12 cellular contexts compared by ENCODE assay signal in genomic region chr14:102187583-102188001, GRCh38. TPM values are rescaled to one million over a fixed set of nuclear protein-coding genes. Genes with fewer than 3 reads are reported as not detected.
A peak's percentile ranks its signal among the peaks of the same experiment; 100 is the strongest.
DNase-seq lines count a peak whose midpoint lies in the region; ATAC-seq and TF ChIP-seq lines count a peak whose summit lies in the region.
"Had no signal": no experiment of that assay in that cellular context is flagged by ENCODE, and none has a peak within 500 bp of the region (broad histone marks: within the 10 kb centered on the region; RNA-seq: fewer than 3 reads in every experiment).

No MANE protein-coding gene starts in this region.

- H3K4me3 ChIP-seq in CD4-positive, alpha-beta memory T cell (ENCODE audit: low read length in 2 of 2): no peak overlapping the region
- H3K4me3 ChIP-seq in SJSA1 (no peak overlapping the region), fibroblast of mammary gland (ENCODE audit: control insufficient read depth, low read depth, low read length) (no peak overlapping the region)

- no peaks in the 10 kb centered on the region for H3K9me3 Mint-ChIP-seq in CD4-positive, alpha-beta memory T cell
- H3K9me3 Mint-ChIP-seq: activated naive CD8-positive, alpha-beta T cell treated with anti-CD3 and anti-CD28 coated beads for 36 hours; IgD-negative memory B cell; naive B cell had no signal

- H3K9me3 ChIP-seq in CD4-positive, alpha-beta memory T cell (ENCODE audit: control insufficient read depth in 1 of 2, low read length in 2 of 2): no peaks in the 10 kb centered on the region
- no peaks in the 10 kb centered on the region for H3K9me3 ChIP-seq in SJSA1 (replicated peaks)

- no peak for DNase-seq in CD4-positive, alpha-beta memory T cell
- DNase-seq in SJSA1 (ENCODE audit: low read depth in 1 of 2, low spot score in 2 of 2) (no peak), fibroblast of mammary gland (ENCODE audit: low read depth) (peak; percentile 14), sciatic nerve (ENCODE audit: low spot score) (no peak), SIG-M5 (lab: John Stamatoyannopoulos, UW) (no peak), COR-L47 (lab: John Stamatoyannopoulos, UW) (no peak), NCI-H2196 treated with DMSO at 0.1 percent for 48 hours (lab: John Stamatoyannopoulos, UW; ENCODE audit: unreplicated experiment) (no peak)
- DNase-seq in activated CD4-positive, alpha-beta T cell treated with anti-CD3 and anti-CD28 coated beads for 4 hours: no peak
- DNase-seq: activated naive CD8-positive, alpha-beta T cell treated with anti-CD3 and anti-CD28 coated beads for 36 hours; naive B cell; NCI-H774 had no signal

- no peaks in the 10 kb centered on the region for H3K27me3 ChIP-seq in CD4-positive, alpha-beta memory T cell (ENCODE audit: insufficient read depth, low read length)
- no peaks in the 10 kb centered on the region for H3K27me3 ChIP-seq in SJSA1 (replicated peaks)

- H3K36me3 Mint-ChIP-seq in CD4-positive, alpha-beta memory T cell: peaks cover 0 to 2% of the 10 kb centered on the region in 2 donors
- H3K36me3 Mint-ChIP-seq: IgD-negative memory B cell, naive B cell had no signal

- H3K4me1 ChIP-seq in CD4-positive, alpha-beta memory T cell (ENCODE audit: insufficient read depth, low read length): peaks cover 30% of the 10 kb centered on the region
- peaks cover 17% of the 10 kb centered on the region for H3K4me1 ChIP-seq in SJSA1 (replicated peaks)

- CTCF ChIA-PET in CD4-positive, alpha-beta memory T cell (lab: Charles Lee; ENCODE audit: partially characterized antibody): no interaction called here

- no peak overlapping the region for H3K27ac ChIP-seq in CD4-positive, alpha-beta memory T cell (ENCODE audit: low read depth, low read length)
- peak overlapping the region; percentile 25; the same call in 1 of the 2 replicates for H3K27ac ChIP-seq in SJSA1

- H3K4me1 Mint-ChIP-seq in CD4-positive, alpha-beta memory T cell: peaks cover 33 to 68% (median 50%) of the 10 kb centered on the region in 4 donors

- H3K36me3 ChIP-seq in CD4-positive, alpha-beta memory T cell (ENCODE audit: insufficient read depth, low read length): no peaks in the 10 kb centered on the region
- H3K36me3 ChIP-seq in SJSA1: no peaks in the 10 kb centered on the region

- no peaks in the 10 kb centered on the region for H3K27me3 Mint-ChIP-seq in CD4-positive, alpha-beta memory T cell
- H3K27me3 Mint-ChIP-seq: activated naive CD8-positive, alpha-beta T cell treated with anti-CD3 and anti-CD28 coated beads for 36 hours; IgD-negative memory B cell; naive B cell had no signal

- POLR2A ChIA-PET in CD4-positive, alpha-beta memory T cell (lab: Charles Lee; ENCODE audit: partially characterized antibody): interaction anchor here (0.6 kb wide), 1 partner anchor 117 kb away, joined by 3 read pairs; the partner anchor contains the start of gene MOK

- intact Hi-C loops in CD4-positive, alpha-beta memory T cell (cut with micrococcal nuclease): no loop called here
- intact Hi-C loops in sciatic nerve (cut with DNase I): no loop called here

- H3K4me3 Mint-ChIP-seq in CD4-positive, alpha-beta memory T cell: no peak overlapping the region
- H3K4me3 Mint-ChIP-seq: activated naive CD8-positive, alpha-beta T cell treated with anti-CD3 and anti-CD28 coated beads for 36 hours; IgD-negative memory B cell; naive B cell had no signal

- peak; percentile 73 for ATAC-seq in sciatic nerve

- TF ChIP-seq CTCF in fibroblast of mammary gland (conservative IDR thresholded peaks at IDR 0.05; ENCODE audit: control insufficient read depth, insufficient read depth, low read depth, low read length): no peak

- H3K27ac Mint-ChIP-seq in CD4-positive, alpha-beta memory T cell: peak overlapping the region in 5 of 7 donors; percentile 6 to 76 (median 43)

RNA-seq across cellular contexts. Expression of gene WDR20, which starts 47.9 kb away (rescaled TPM):
- 10 to 100 TPM; 56.8 to 57.9 TPM for total RNA-seq in CD4-positive, alpha-beta memory T cell
- 10 to 100 TPM; 18.8 to 22.3 TPM for polyA plus RNA-seq in CD4-positive, alpha-beta memory T cell
- total RNA-seq in SJSA1 (2014; rRNA removed; shearing (Covaris generic)): 14.6 and 19.3 TPM in 2 replicates
- total RNA-seq in sciatic nerve: 39.6 TPM
